22 cellular contexts compared by ENCODE assay signal in genomic region chr3:111352585-111352984, GRCh38.
"Had no signal": no experiment of that assay in that cellular context is flagged by ENCODE, and none has a peak within 500 bp of the region (broad histone marks: within the 10 kb centered on the region; RNA-seq: fewer than 3 reads in every experiment).

No MANE protein-coding gene starts in this region.

- DNase-seq: activated CD4-positive, alpha-beta T cell treated with anti-CD3 and anti-CD28 coated beads for 36 hours; activated CD4-positive, CD25-positive, alpha-beta regulatory T cell; activated CD8-positive, alpha-beta memory T cell treated with anti-CD3 and anti-CD28 coated beads, Interleukin-2, amount 10 ng/mL, durations not matched to agents 7 days and 5 days; activated CD8-positive, alpha-beta T cell treated with anti-CD3 and anti-CD28 coated beads, Interleukin-2, amount 10 ng/mL, durations not matched to agents 7 days and 5 days; activated naive CD8-positive, alpha-beta T cell treated with anti-CD3 and anti-CD28 coated beads, Interleukin-2, amount 50 U/mL, for 24 hours; activated T-cell treated with anti-CD3 and anti-CD28 coated beads, Interleukin-2, amount 50 U/mL, for 48 hours; colonic mucosa; effector CD8-positive, alpha-beta T cell; esophagus squamous epithelium; foreskin fibroblast; left lung; naive B cell; nephron progenitor cell; small intestine; stimulated activated CD4-positive, alpha-beta T cell treated with anti-CD3 and anti-CD28 coated beads, Interleukin-4, amount 100 ng/mL, for 24 hours; uterus had no signal

- H3K4me3 ChIP-seq: colonic mucosa, esophagus squamous epithelium, left lung, lung, thoracic aorta, uterus had no signal

- H3K9me3 ChIP-seq: colonic mucosa, esophagus squamous epithelium, neutrophil, thoracic aorta, uterus had no signal

- ATAC-seq: activated CD4-positive, alpha-beta T cell treated with anti-CD3 and anti-CD28 coated beads for 36 hours; activated CD8-positive, alpha-beta memory T cell treated with anti-CD3 and anti-CD28 coated beads, Interleukin-2, amount 10 ng/mL, durations not matched to agents 7 days and 5 days; activated CD8-positive, alpha-beta T cell treated with anti-CD3 and anti-CD28 coated beads, Interleukin-2, amount 10 ng/mL, durations not matched to agents 7 days and 5 days; activated naive CD8-positive, alpha-beta T cell treated with anti-CD3 and anti-CD28 coated beads, Interleukin-2, amount 50 U/mL, for 24 hours; left lung; sciatic nerve; stimulated activated effector memory CD8-positive, alpha-beta T cell treated with anti-CD3 and anti-CD28 coated beads, Interleukin-12 subunit alpha, Interleukin-12 subunit beta, amount 100 ng/mL, for 72 hours had no signal

- H3K4me1 ChIP-seq: colonic mucosa, esophagus squamous epithelium, left lung, uterus had no signal

- H3K27me3 ChIP-seq: colonic mucosa, esophagus squamous epithelium, left lung, neutrophil, uterus had no signal

- H3K27ac ChIP-seq: colonic mucosa, epithelial cell of prostate, esophagus squamous epithelium, left lung, neutrophil, thoracic aorta, uterus had no signal

- H3K36me3 ChIP-seq: colonic mucosa, esophagus squamous epithelium, left lung, neutrophil, thoracic aorta, uterus had no signal
